Comparison of ENCODE assay signal across 1 cellular context in genomic region chr21:25191141-25191540, GRCh38.
TF ChIP-seq lines count a peak whose summit lies in the region.

No MANE protein-coding gene starts in this region.

TF ChIP-seq in GM12878, 131 proteins besides CTCF, POLR2A, EP300 and RAD21 (continued from another document and continues in another):
- TF ChIP-seq MLLT1 (IDR thresholded peaks at IDR 0.05) (no peak), ATF7 (IDR thresholded peaks at IDR 0.05; ENCODE audit: low read depth) (no peak), ZSCAN29 (IDR thresholded peaks at IDR 0.05) (no peak), CREM (IDR thresholded peaks at IDR 0.05; ENCODE audit: low read depth) (0 out of 2 replicates have a peak, but pooled peaks have one; percentile 60), YBX1 (IDR thresholded peaks at IDR 0.05) (no peak), SPI1 (IDR thresholded peaks at IDR 0.05; ENCODE audit: borderline replicate concordance, insufficient read depth, low read depth, low read length) (no peak), ZNF217 (IDR thresholded peaks at IDR 0.05) (no peak), ZBTB11 (CRISPR knock-in tag; IDR thresholded peaks at IDR 0.05) (no peak), HDAC6 (IDR thresholded peaks at IDR 0.05; ENCODE audit: unreplicated experiment) (no peak), MTA2 (IDR thresholded peaks at IDR 0.05; ENCODE audit: low read depth) (no peak), GATAD2B (conservative IDR thresholded peaks at IDR 0.05; ENCODE audit: low read depth) (no peak), PKNOX1 (IDR thresholded peaks at IDR 0.05) (no peak), MAX (IDR thresholded peaks at IDR 0.05; ENCODE audit: low read depth, low read length) (no peak), RELB (IDR thresholded peaks at IDR 0.05; ENCODE audit: low read depth) (no peak), NFXL1 (IDR thresholded peaks at IDR 0.05; ENCODE audit: borderline replicate concordance) (no peak), ZNF274 (IDR thresholded peaks at IDR 0.05; ENCODE audit: insufficient read depth, insufficient read length) (no peak), ZNF622 (IDR thresholded peaks at IDR 0.05) (no peak), ZBTB4 (CRISPR knock-in tag; IDR thresholded peaks at IDR 0.05) (no peak), EGR1 (IDR thresholded peaks at IDR 0.05; ENCODE audit: borderline replicate concordance in 1 of 2, low read depth in 2 of 2, low read length in 2 of 2) (no peak), ZBED1 (IDR thresholded peaks at IDR 0.05; ENCODE audit: borderline replicate concordance) (peak; percentile 61; the same call in 1 of the 2 replicates), JUNB (IDR thresholded peaks at IDR 0.05) (peak; percentile 98), NBN (IDR thresholded peaks at IDR 0.05) (no peak), BRCA1 (IDR thresholded peaks at IDR 0.05; ENCODE audit: low read depth, low read length) (no peak), SUZ12 (IDR thresholded peaks at IDR 0.05; ENCODE audit: unreplicated experiment) (no peak), WRNIP1 (IDR thresholded peaks at IDR 0.05; ENCODE audit: borderline replicate concordance, low read depth, low read length) (no peak), KAT2A (conservative IDR thresholded peaks at IDR 0.05; ENCODE audit: control insufficient read depth, low read depth, low read length) (no peak), SUPT20H (IDR thresholded peaks at IDR 0.05; ENCODE audit: borderline replicate concordance, control insufficient read depth, low read depth, low read length) (no peak), PBX3 (IDR thresholded peaks at IDR 0.05; ENCODE audit: insufficient replicate concordance, low read depth, low read length) (no peak), STAT3 (IDR thresholded peaks at IDR 0.05; ENCODE audit: low read depth, low read length) (no peak), NRF1 (conservative IDR thresholded peaks at IDR 0.05; ENCODE audit: low read depth, low read length) (no peak), MYC (IDR thresholded peaks at IDR 0.05; ENCODE audit: insufficient read depth, insufficient read length, insufficient replicate concordance, low read length, severe bottlenecking) (no peak), TBL1XR1 (IDR thresholded peaks at IDR 0.05; ENCODE audit: low read depth, low read length) (no peak), MEF2B (IDR thresholded peaks at IDR 0.05; ENCODE audit: partially characterized antibody, poor library complexity, severe bottlenecking) (no peak), LARP7 (IDR thresholded peaks at IDR 0.05) (no peak), GABPA (IDR thresholded peaks at IDR 0.05; ENCODE audit: low read depth) (peak; percentile 65; the same call in 1 of the 2 replicates), RBBP5 (conservative IDR thresholded peaks at IDR 0.05) (no peak), NR2C2 (IDR thresholded peaks at IDR 0.05; ENCODE audit: borderline replicate concordance, control insufficient read depth, insufficient read length, low read depth) (no peak), TCF7 (IDR thresholded peaks at IDR 0.05; ENCODE audit: borderline replicate concordance) (no peak; the same call in 1 of the 2 replicates), E2F8 (IDR thresholded peaks at IDR 0.05; ENCODE audit: low read depth, partially characterized antibody) (no peak), FOS (IDR thresholded peaks at IDR 0.05; ENCODE audit: borderline replicate concordance, extremely low read depth, insufficient read length) (no peak), CEBPZ (IDR thresholded peaks at IDR 0.05; ENCODE audit: low read depth, low read length) (no peak), TAF1 (IDR thresholded peaks at IDR 0.05; ENCODE audit: borderline replicate concordance, low read depth, low read length) (no peak), EED (IDR thresholded peaks at IDR 0.05; ENCODE audit: low read depth) (no peak)
